2 cellular contexts compared by ENCODE assay signal in the genomic region with DNA sequence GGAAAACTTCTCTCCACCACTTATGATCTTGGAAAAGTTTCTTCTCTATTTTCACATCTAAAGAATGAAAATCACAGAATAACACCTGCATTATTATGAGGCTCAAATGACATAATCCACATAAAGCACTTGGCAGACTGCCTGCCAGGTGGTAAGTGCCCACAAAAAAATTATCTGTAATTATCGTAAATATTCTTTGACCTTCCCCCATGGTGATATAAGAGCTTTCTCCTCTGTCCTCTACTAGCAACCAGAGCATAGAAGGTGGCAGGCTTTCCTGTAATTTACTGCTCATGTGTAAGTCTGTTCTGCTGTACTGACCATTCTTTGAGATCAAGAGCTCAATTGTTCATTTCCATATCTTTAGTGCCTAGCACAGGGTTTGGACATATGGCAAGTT.
TF ChIP-seq lines count a peak whose summit lies in the region.

No MANE protein-coding gene starts in this region.

TF ChIP-seq in HCT116, 20 proteins besides CTCF, POLR2A, EP300 and RAD21 (continued from another document):
- TF ChIP-seq EZH2phosphoT487 (IDR thresholded peaks at IDR 0.05; ENCODE audit: borderline replicate concordance) (no peak), POLR2AphosphoS5 (IDR thresholded peaks at IDR 0.05; ENCODE audit: low read depth, low read length) (no peak), FOSL1 (IDR thresholded peaks at IDR 0.05; ENCODE audit: low read depth) (no peak), ELF1 (IDR thresholded peaks at IDR 0.05; ENCODE audit: borderline replicate concordance, low read depth) (no peak)
- TF ChIP-seq, protein P1, sequence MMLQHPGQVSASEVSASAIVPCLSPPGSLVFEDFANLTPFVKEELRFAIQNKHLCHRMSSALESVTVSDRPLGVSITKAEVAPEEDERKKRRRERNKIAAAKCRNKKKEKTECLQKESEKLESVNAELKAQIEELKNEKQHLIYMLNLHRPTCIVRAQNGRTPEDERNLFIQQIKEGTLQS (IDR thresholded peaks at IDR 0.05) = no peak

TF ChIP-seq in WTC11, 78 proteins besides CTCF, POLR2A, EP300 and RAD21 (continued from another document):
- TF ChIP-seq, protein P2, sequence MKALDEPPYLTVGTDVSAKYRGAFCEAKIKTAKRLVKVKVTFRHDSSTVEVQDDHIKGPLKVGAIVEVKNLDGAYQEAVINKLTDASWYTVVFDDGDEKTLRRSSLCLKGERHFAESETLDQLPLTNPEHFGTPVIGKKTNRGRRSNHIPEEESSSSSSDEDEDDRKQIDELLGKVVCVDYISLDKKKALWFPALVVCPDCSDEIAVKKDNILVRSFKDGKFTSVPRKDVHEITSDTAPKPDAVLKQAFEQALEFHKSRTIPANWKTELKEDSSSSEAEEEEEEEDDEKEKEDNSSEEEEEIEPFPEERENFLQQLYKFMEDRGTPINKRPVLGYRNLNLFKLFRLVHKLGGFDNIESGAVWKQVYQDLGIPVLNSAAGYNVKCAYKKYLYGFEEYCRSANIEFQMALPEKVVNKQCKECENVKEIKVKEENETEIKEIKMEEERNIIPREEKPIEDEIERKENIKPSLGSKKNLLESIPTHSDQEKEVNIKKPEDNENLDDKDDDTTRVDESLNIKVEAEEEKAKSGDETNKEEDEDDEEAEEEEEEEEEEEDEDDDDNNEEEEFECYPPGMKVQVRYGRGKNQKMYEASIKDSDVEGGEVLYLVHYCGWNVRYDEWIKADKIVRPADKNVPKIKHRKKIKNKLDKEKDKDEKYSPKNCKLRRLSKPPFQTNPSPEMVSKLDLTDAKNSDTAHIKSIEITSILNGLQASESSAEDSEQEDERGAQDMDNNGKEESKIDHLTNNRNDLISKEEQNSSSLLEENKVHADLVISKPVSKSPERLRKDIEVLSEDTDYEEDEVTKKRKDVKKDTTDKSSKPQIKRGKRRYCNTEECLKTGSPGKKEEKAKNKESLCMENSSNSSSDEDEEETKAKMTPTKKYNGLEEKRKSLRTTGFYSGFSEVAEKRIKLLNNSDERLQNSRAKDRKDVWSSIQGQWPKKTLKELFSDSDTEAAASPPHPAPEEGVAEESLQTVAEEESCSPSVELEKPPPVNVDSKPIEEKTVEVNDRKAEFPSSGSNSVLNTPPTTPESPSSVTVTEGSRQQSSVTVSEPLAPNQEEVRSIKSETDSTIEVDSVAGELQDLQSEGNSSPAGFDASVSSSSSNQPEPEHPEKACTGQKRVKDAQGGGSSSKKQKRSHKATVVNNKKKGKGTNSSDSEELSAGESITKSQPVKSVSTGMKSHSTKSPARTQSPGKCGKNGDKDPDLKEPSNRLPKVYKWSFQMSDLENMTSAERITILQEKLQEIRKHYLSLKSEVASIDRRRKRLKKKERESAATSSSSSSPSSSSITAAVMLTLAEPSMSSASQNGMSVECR (CRISPR knock-in tag; IDR thresholded peaks at IDR 0.05; ENCODE audit: borderline replicate concordance) = no peak
- TF ChIP-seq, protein P3, sequence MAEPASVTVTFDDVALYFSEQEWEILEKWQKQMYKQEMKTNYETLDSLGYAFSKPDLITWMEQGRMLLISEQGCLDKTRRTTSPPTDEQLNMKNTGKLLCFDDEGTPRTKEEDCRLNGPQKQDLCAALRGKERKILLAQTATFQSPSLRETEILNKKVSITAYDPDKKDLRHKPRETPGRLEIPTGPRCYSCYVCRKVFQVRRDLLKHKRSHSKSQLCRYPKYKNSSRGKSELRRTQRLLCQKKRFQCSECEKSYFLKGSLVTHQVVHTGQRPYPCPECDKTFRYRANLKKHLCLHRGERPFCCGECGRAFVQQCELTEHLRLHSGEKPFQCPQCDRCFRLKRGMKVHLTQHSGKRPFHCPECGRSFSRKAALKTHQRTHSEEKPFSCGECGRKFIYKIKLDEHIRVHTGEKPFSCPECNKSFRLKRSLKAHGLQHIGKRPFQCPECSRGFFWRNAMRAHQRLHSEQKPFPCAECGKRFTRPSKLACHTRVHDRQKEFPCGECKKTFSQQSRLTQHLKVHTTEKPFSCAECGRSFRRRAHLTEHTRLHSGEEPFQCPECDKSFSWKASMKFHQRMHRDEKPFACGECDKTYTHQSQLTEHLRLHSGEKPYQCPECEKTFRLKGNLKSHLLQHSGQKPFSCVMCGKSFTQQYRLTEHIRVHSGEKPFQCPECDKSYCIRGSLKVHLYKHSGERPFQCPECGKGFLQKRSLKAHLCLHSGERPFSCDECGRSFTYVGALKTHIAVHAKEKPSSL (CRISPR knock-in tag; conservative IDR thresholded peaks at IDR 0.05) = no peak
- TF ChIP-seq HMGA2 (CRISPR knock-in tag; IDR thresholded peaks at IDR 0.05) (no peak), ZNF396 (CRISPR knock-in tag; IDR thresholded peaks at IDR 0.05; ENCODE audit: borderline replicate concordance) (no peak)
